10 cellular contexts compared by ENCODE assay signal in genomic region chr21:32131960-32132359, GRCh38.
DNase-seq lines count a peak whose midpoint lies in the region; FAIRE-seq and TF ChIP-seq lines count a peak whose summit lies in the region.
"Had no signal": no experiment of that assay in that cellular context is flagged by ENCODE, and none has a peak within 500 bp of the region (broad histone marks: within the 10 kb centered on the region; RNA-seq: fewer than 3 reads in every experiment).

No MANE protein-coding gene starts in this region.

- no peaks in the 10 kb centered on the region for H3K9me3 ChIP-seq in MM.1S (replicated peaks; ENCODE audit: insufficient read depth, low read length)

- H3K27me3 ChIP-seq in MM.1S (replicated peaks; ENCODE audit: insufficient read depth, low read length), result peaks cover 37% of the 10 kb centered on the region

- H3K4me3 Mint-ChIP-seq in immature natural killer cell, result no peak overlapping the region
- H3K4me3 Mint-ChIP-seq: activated naive CD4-positive, alpha-beta T cell treated with anti-CD3 and anti-CD28 coated beads for 36 hours had no signal

- H3F3A ChIP-seq in MM.1S (ENCODE audit: insufficient read depth, low read length), result peaks cover 14% of the 10 kb centered on the region

- H3K4me1 ChIP-seq in MM.1S (ENCODE audit: low read length), result peaks cover 21% of the 10 kb centered on the region

- no peak overlapping the region for H3K27ac Mint-ChIP-seq in immature natural killer cell
- H3K27ac Mint-ChIP-seq: activated naive CD4-positive, alpha-beta T cell treated with anti-CD3 and anti-CD28 coated beads for 36 hours; IgD-negative memory B cell had no signal

- H3K9me2 ChIP-seq in MM.1S (replicated peaks; ENCODE audit: insufficient read depth, low read length), result no peaks in the 10 kb centered on the region

- H3K36me3 ChIP-seq in MM.1S (replicated peaks; ENCODE audit: insufficient read depth, low read length), result no peaks in the 10 kb centered on the region

- TF ChIP-seq CTCF in fibroblast of pulmonary artery (IDR thresholded peaks at IDR 0.05; ENCODE audit: low read length, missing control alignments) (no peak), MM.1S (IDR thresholded peaks at IDR 0.05; ENCODE audit: low read length) (no peak)

- H2AFZ ChIP-seq in MM.1S (ENCODE audit: low read length), result no peak overlapping the region

- no peaks in the 10 kb centered on the region for H3K79me2 ChIP-seq in MM.1S (ENCODE audit: low read length)

- no peak for TF ChIP-seq POLR2A in H54 (IDR thresholded peaks at IDR 0.05; ENCODE audit: low read depth, low read length)

- H3K36me3 Mint-ChIP-seq in immature natural killer cell, result no peaks in the 10 kb centered on the region

- H3K4me1 Mint-ChIP-seq in immature natural killer cell, result no peaks in the 10 kb centered on the region

- DNase-seq in H54 (ENCODE audit: insufficient read length, low spot score), result peak; percentile 26
- DNase-seq in RPMI7951 (ENCODE audit: low read depth), result peak; percentile 72
- peak; percentile 21 for DNase-seq in fibroblast of pulmonary artery (ENCODE audit: low read depth)
- peak; percentile 42 for DNase-seq in retina
- DNase-seq in immature natural killer cell, result no peak
- DNase-seq in MM.1S, result no peak
- DNase-seq in cortex of kidney (lab: John Stamatoyannopoulos, UW), result no peak
- DNase-seq: activated naive CD4-positive, alpha-beta T cell treated with anti-CD3 and anti-CD28 coated beads for 36 hours; stimulated activated CD4-positive, alpha-beta T cell treated with anti-CD3 and anti-CD28 coated beads, Interleukin-2, amount 100 ng/mL, for 48 hours had no signal

- H3K4me3 ChIP-seq in fibroblast of pulmonary artery (replicated peaks; ENCODE audit: low read depth, low read length) (no peak overlapping the region), MM.1S (ENCODE audit: low read length) (no peak overlapping the region)

- H3K9me3 Mint-ChIP-seq in immature natural killer cell, result peaks cover 0 to 3% (median under 1%) of the 10 kb centered on the region in 6 donors

- H3K27ac ChIP-seq in MM.1S (ENCODE audit: low read length), result no peak overlapping the region

- no peak overlapping the region for H3K4me2 ChIP-seq in MM.1S (ENCODE audit: low read depth, low read length)

- H3K27me3 Mint-ChIP-seq in immature natural killer cell (ENCODE audit: low read depth in 3 of 3), result peaks cover 3 to 28% (median 8%) of the 10 kb centered on the region in 3 donors

- no peak overlapping the region for H3K9ac ChIP-seq in MM.1S (ENCODE audit: low read length)

- no peaks in the 10 kb centered on the region for H4K20me1 ChIP-seq in MM.1S (ENCODE audit: insufficient read depth, low read length)

- no peak for FAIRE-seq in H54 (lab: Jason Lieb, UNC)

Comparison
In these comparisons a context has a peak if more than half of its experiments do, and no peak if none do; other contexts are left out.
1. DNase-seq: peak in H54 (single experiment), RPMI7951 (single experiment), fibroblast of pulmonary artery (single experiment) and retina (single experiment); none in immature natural killer cell (0 of 3), MM.1S (single experiment) and cortex of kidney (single experiment).